8 cellular contexts compared by ENCODE assay signal in genomic region chr17:75843577-75844529, GRCh38. TPM values are rescaled to one million over a fixed set of nuclear protein-coding genes. Genes with fewer than 3 reads are reported as not detected.
DNase-seq lines count a peak whose midpoint lies in the region; ATAC-seq and TF ChIP-seq lines count a peak whose summit lies in the region.

Gene UNC13D (minus strand): TSS chr17:75844404. CDS start chr17:75844337, 67 bp downstream.

- POLR2A ChIA-PET in activated B cell treated with CpG ODN at 0.5 μM for 24 hours (lab: Charles Lee): interaction anchor here (0.6 to 5.2 kb wide), 28 partner anchors 9 to 1125 kb away, joined by 3 to 101 read pairs (median 5); partner anchors contain the start of genes GALK1, RECQL5, SAP30BP and TRIM47
- POLR2A ChIA-PET in naive thymus-derived CD8-positive, alpha-beta T cell (lab: Charles Lee): interaction anchor here (0.5 to 8.6 kb wide), 24 partner anchors 10 to 90 kb away, joined by 3 to 122 read pairs (median 8); partner anchors contain the start of genes GALK1, MRPL38, TRIM65 and UNK

- no peak within 1 kb of the TSS for H3K4me3 ChIP-seq in BE2C (ENCODE audit: low read depth, low read length)

- no peaks in the 10 kb centered on the region for H3K9me3 Mint-ChIP-seq in activated B cell treated with CpG ODN at 0.5 μM for 24 hours
- H3K9me3 Mint-ChIP-seq in naive thymus-derived CD8-positive, alpha-beta T cell: no peaks in the 10 kb centered on the region

- peak; percentile 20 for ATAC-seq in HG03045 (IDR thresholded peaks at IDR 0.05; ENCODE audit: unreplicated experiment)
- peak; percentile 53 for ATAC-seq in activated B cell treated with CpG ODN at 0.5 μM for 24 hours (ENCODE audit: low read depth)
- peak; percentile 80 to 84 for ATAC-seq in naive thymus-derived CD8-positive, alpha-beta T cell

- peak within 1 kb of the TSS; percentile 91 for H3K4me3 Mint-ChIP-seq in activated B cell treated with CpG ODN at 0.5 μM for 24 hours
- H3K4me3 Mint-ChIP-seq in naive thymus-derived CD8-positive, alpha-beta T cell: peak within 1 kb of the TSS; percentile 88 to 95 (median 94)

- H3K36me3 ChIP-seq in BE2C: peaks cover 15% of the 10 kb centered on the region

- peaks cover 29% of the 10 kb centered on the region for H3K4me1 Mint-ChIP-seq in activated B cell treated with CpG ODN at 0.5 μM for 24 hours
- peaks cover 10 to 36% (median 27%) of the 10 kb centered on the region in 4 donors for H3K4me1 Mint-ChIP-seq in naive thymus-derived CD8-positive, alpha-beta T cell

- H3K27me3 Mint-ChIP-seq in activated B cell treated with CpG ODN at 0.5 μM for 24 hours: no peaks in the 10 kb centered on the region
- H3K27me3 Mint-ChIP-seq in naive thymus-derived CD8-positive, alpha-beta T cell: no peaks in the 10 kb centered on the region

- H3K27ac Mint-ChIP-seq in activated B cell treated with CpG ODN at 0.5 μM for 24 hours: peak within 1 kb of the TSS; percentile 91
- H3K27ac Mint-ChIP-seq in naive thymus-derived CD8-positive, alpha-beta T cell: peak within 1 kb of the TSS; percentile 89 to 98 (median 95)

- no peaks in the 10 kb centered on the region for H3K27me3 ChIP-seq in BE2C

- no peaks in the 10 kb centered on the region for H3K9me3 ChIP-seq in BE2C

- TF ChIP-seq CTCF in BE2C (IDR thresholded peaks at IDR 0.05; ENCODE audit: low read depth, low read length): no peak
- TF ChIP-seq CTCF in activated B cell treated with CpG ODN at 0.5 μM for 24 hours (IDR thresholded peaks at IDR 0.05): no peak

- peak within 1 kb of the TSS; percentile 19 for H3K27ac ChIP-seq in cingulate gyrus (ENCODE audit: low read depth, low read length)

- CTCF ChIA-PET in activated B cell treated with CpG ODN at 0.5 μM for 24 hours (lab: Charles Lee): interaction anchor here (0.9 to 2.8 kb wide), 10 partner anchors 11 to 90 kb away, joined by 3 to 17 read pairs (median 6); partner anchors contain the start of genes MRPL38, TRIM47, UNK and WBP2

- DNase-seq in BE2C: peak; percentile 7
- peak; percentile 56 for DNase-seq in activated B cell treated with CpG ODN at 0.5 μM for 24 hours
- DNase-seq in naive thymus-derived CD8-positive, alpha-beta T cell: peak; percentile 55 to 84 (median 68)
- no peak for DNase-seq in NCI-H2107 treated with DMSO at 0.1 percent for 48 hours (lab: John Stamatoyannopoulos, UW; ENCODE audit: unreplicated experiment)
- no peak for DNase-seq in NCI-H2196 (lab: John Stamatoyannopoulos, UW; ENCODE audit: unreplicated experiment)
- DNase-seq in GOT3 (lab: John Stamatoyannopoulos, UW): no peak

- H3K4me1 ChIP-seq in BE2C: peaks cover 15% of the 10 kb centered on the region

- peaks cover 57% of the 10 kb centered on the region for H3K36me3 Mint-ChIP-seq in activated B cell treated with CpG ODN at 0.5 μM for 24 hours (ENCODE audit: low read depth)
- peaks cover 0 to 44% (median 5%) of the 10 kb centered on the region in 3 donors for H3K36me3 Mint-ChIP-seq in naive thymus-derived CD8-positive, alpha-beta T cell

- intact Hi-C loops in activated B cell treated with CpG ODN at 0.5 μM for 24 hours (cut with micrococcal nuclease): loop anchor here (5.0 kb wide), 1 partner anchor 33 kb away; the partner anchor contains the start of gene TRIM47

RNA-seq across cellular contexts. Expression of gene UNC13D, which starts in this region (rescaled TPM):
- polyA plus RNA-seq in BE2C (2012; ENCODE audit: insufficient read depth, insufficient read length, low read depth): 23.0 TPM
- total RNA-seq in activated B cell treated with CpG ODN at 0.5 μM for 24 hours: 90.4 and 102 TPM in 2 replicates
- 100 to 1,000 TPM; 147 to 153 TPM for total RNA-seq in naive thymus-derived CD8-positive, alpha-beta T cell
- 10 to 100 TPM; 50.3 to 78.0 (median 54.0) TPM for polyA plus RNA-seq in naive thymus-derived CD8-positive, alpha-beta T cell

Comparison
In these comparisons a context has a peak if more than half of its experiments do, and no peak if none do; other contexts are left out.
1. DNase-seq: peak in BE2C (single experiment), activated B cell treated with CpG ODN at 0.5 μM for 24 hours (single experiment) and naive thymus-derived CD8-positive, alpha-beta T cell (10 of 10); none in NCI-H2107 treated with DMSO at 0.1 percent for 48 hours (single experiment), NCI-H2196 (single experiment) and GOT3 (single experiment).
2. ATAC-seq: peak in every context shown above with its lines; median percentile 82 in naive thymus-derived CD8-positive, alpha-beta T cell; 53 in activated B cell treated with CpG ODN at 0.5 μM for 24 hours; 20 in HG03045.